17 cellular contexts compared by ENCODE assay signal in the genomic region with DNA sequence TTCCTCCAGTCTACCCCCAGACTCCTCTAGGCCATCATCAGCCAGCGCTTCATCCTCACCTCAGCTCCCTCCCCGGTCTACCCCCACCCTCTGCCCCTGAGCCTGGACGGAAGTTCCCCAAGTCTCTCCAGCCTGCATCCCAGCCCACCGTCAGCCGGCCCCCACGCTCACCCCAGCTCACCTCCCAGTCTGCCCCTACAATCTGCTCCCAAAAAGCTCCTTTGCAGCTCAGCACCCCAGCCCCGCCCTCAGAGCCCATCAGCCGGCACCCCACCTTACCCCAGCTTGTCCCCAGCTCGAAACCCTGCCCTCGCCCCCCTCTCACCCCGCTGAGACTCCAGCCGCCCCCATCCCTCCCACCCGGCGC. TPM values are rescaled to one million over a fixed set of nuclear protein-coding genes. Genes with fewer than 3 reads are reported as not detected.
DNase-seq lines count a peak whose midpoint lies in the region; ATAC-seq and TF ChIP-seq lines count a peak whose summit lies in the region.
"Had no signal": no experiment of that assay in that cellular context is flagged by ENCODE, and none has a peak within 500 bp of the region (broad histone marks: within the 10 kb centered on the region; RNA-seq: fewer than 3 reads in every experiment).

No MANE protein-coding gene starts in this region.

- no peaks in the 10 kb centered on the region for H4K20me1 ChIP-seq in osteoblast (ENCODE audit: insufficient read depth, low read length)

- no peaks in the 10 kb centered on the region for H3K36me3 Mint-ChIP-seq in nephron (ENCODE audit: low read depth)

- H3K4me2 ChIP-seq in osteoblast (ENCODE audit: insufficient read depth, low read length), result no peak overlapping the region

- H3K27me3 Mint-ChIP-seq in nephron (ENCODE audit: low read depth), result peaks cover 71% of the 10 kb centered on the region

- no peak overlapping the region for H2AFZ ChIP-seq in osteoblast (ENCODE audit: low read length)

- DNase-seq in heart left ventricle, result no peak
- DNase-seq in cardiac septum (ENCODE audit: low spot score), result no peak
- DNase-seq in esophagus muscularis mucosa (ENCODE audit: extremely low spot score), result no peak
- no peak for DNase-seq in NCI-H748 treated with DMSO at 0.1 percent for 48 hours (lab: John Stamatoyannopoulos, UW)
- no peak for DNase-seq in osteoblast (ENCODE audit: insufficient read length, low spot score, missing footprints)
- DNase-seq: adrenal gland; colonic mucosa; COR-L47; GDM1; mucosa of descending colon; NCI-H524; stimulated activated CD4-positive, alpha-beta T cell treated with anti-CD3 and anti-CD28 coated beads, Interleukin-4, amount 100 ng/mL, for 24 hours had no signal

- peak overlapping the region in 2 of 3 experiments; percentile 10 to 29 for H3K4me3 Mint-ChIP-seq in nephron

- peaks cover 0 to 21% (median 4%) of the 10 kb centered on the region in 12 donors for H3K4me1 ChIP-seq in heart left ventricle
- H3K4me1 ChIP-seq in esophagus muscularis mucosa, result peaks cover 3 to 18% (median 16%) of the 10 kb centered on the region in 4 donors
- no peaks in the 10 kb centered on the region for H3K4me1 ChIP-seq in urinary bladder (ENCODE audit: insufficient read depth)
- no peaks in the 10 kb centered on the region for H3K4me1 ChIP-seq in osteoblast (ENCODE audit: insufficient read depth, low read length)
- H3K4me1 ChIP-seq: adrenal gland, colonic mucosa had no signal

- H3K27ac ChIP-seq in heart left ventricle, result peak overlapping the region in 9 of 12 donors; percentile 66 to 93 (median 83)
- H3K27ac ChIP-seq in esophagus muscularis mucosa (replicated peaks in 1 of 4), result peak overlapping the region in 3 of 4 donors; percentile 39 to 73 (median 63)
- no peak overlapping the region for H3K27ac ChIP-seq in urinary bladder (ENCODE audit: low read depth)
- H3K27ac ChIP-seq in osteoblast (ENCODE audit: low read depth, low read length), result no peak overlapping the region
- H3K27ac ChIP-seq: colonic mucosa had no signal

- H3K4me3 ChIP-seq in heart left ventricle (peak overlapping the region; percentile 24 to 75 (median 68)), esophagus muscularis mucosa (peak overlapping the region; percentile 49 to 61 (median 50)), urinary bladder (ENCODE audit: low read depth, low read length) (peak overlapping the region; percentile 36), osteoblast (ENCODE audit: insufficient read depth, low read length) (no peak overlapping the region)
- H3K4me3 ChIP-seq: colonic mucosa, K562, mucosa of descending colon had no signal

- 9 to 28% (median 18%) methylated on average over 9 to 14 of the region's 14 CpGs for WGBS in heart left ventricle, 4 donors
- WGBS in esophagus muscularis mucosa, result 15% methylated on average over 12 of the region's 14 CpGs
- whole genome bisulfite sequencing in urinary bladder, result 11% methylated on average over 14 of the region's 14 CpGs

- no peaks in the 10 kb centered on the region for H3K4me1 Mint-ChIP-seq in nephron

- no peaks in the 10 kb centered on the region for H3K9me3 Mint-ChIP-seq in nephron

- TF ChIP-seq CTCF in heart left ventricle (IDR thresholded peaks at IDR 0.05) (no peak), esophagus muscularis mucosa (IDR thresholded peaks at IDR 0.05) (no peak), nephron (IDR thresholded peaks at IDR 0.05; ENCODE audit: unreplicated experiment in 3 of 3) (no peak), osteoblast (IDR thresholded peaks at IDR 0.05; ENCODE audit: extremely low read depth, low read depth, low read length) (no peak)

- no peaks in the 10 kb centered on the region for H3K79me2 ChIP-seq in osteoblast (ENCODE audit: insufficient read depth, low read length)

- no peak for TF ChIP-seq EP300 in esophagus muscularis mucosa (IDR thresholded peaks at IDR 0.05)

- no peak for ATAC-seq in heart left ventricle
- no peak for ATAC-seq in GM18870 (IDR thresholded peaks at IDR 0.05; ENCODE audit: unreplicated experiment)
- ATAC-seq: K562, mucosa of descending colon had no signal

- H3K27ac Mint-ChIP-seq in nephron, result no peak overlapping the region

- intact Hi-C loops in heart left ventricle (cut with DNase I), result loop anchor here in 8 of 10 donors (2.0 to 10.0 kb wide), 9 partner anchors 55 to 708 kb away; no protein-coding TSS in a partner anchor
- intact Hi-C loops in cardiac septum (cut with DNase I), result loop anchor here (5.0 kb wide), 1 partner anchor 85 kb away; no protein-coding TSS in a partner anchor
- intact Hi-C loops in esophagus muscularis mucosa (cut with DNase I), result loop anchor here (10.0 kb wide), 1 partner anchor 698 kb away; no protein-coding TSS in a partner anchor

- H3K9me3 ChIP-seq in heart left ventricle (no peaks in the 10 kb centered on the region), esophagus muscularis mucosa (no peaks in the 10 kb centered on the region), osteoblast (ENCODE audit: low read depth, low read length) (no peaks in the 10 kb centered on the region)
- H3K9me3 ChIP-seq: adrenal gland, colonic mucosa, mucosa of descending colon had no signal

- TF ChIP-seq POLR2A in heart left ventricle (IDR thresholded peaks at IDR 0.05), result no peak
- no peak for TF ChIP-seq POLR2A in esophagus muscularis mucosa (IDR thresholded peaks at IDR 0.05; ENCODE audit: low read depth)

- H3K36me3 ChIP-seq in heart left ventricle (no peaks in the 10 kb centered on the region), esophagus muscularis mucosa (no peaks in the 10 kb centered on the region), urinary bladder (ENCODE audit: insufficient read depth) (no peaks in the 10 kb centered on the region), osteoblast (ENCODE audit: insufficient read depth, low read length) (no peaks in the 10 kb centered on the region)
- H3K36me3 ChIP-seq: adrenal gland, colonic mucosa had no signal

- H3K27me3 ChIP-seq in heart left ventricle, result peaks cover 0 to 18% (median 9%) of the 10 kb centered on the region in 9 donors
- H3K27me3 ChIP-seq in esophagus muscularis mucosa, result peaks cover 0 to 49% (median 6%) of the 10 kb centered on the region in 4 donors
- peaks cover 28% of the 10 kb centered on the region for H3K27me3 ChIP-seq in osteoblast (ENCODE audit: insufficient read depth, low read length)

RNA-seq across cellular contexts. Expression of a gene that starts 0.3 kb away (rescaled TPM):
- total RNA-seq in heart left ventricle (100 to 1,000 TPM in 1 of 9 donors, 10 to 100 TPM in 8; 19.2 to 107 (median 38.8) TPM), cardiac septum (52.5 TPM), esophagus muscularis mucosa (100 to 1,000 TPM in 2 of 4 donors, 10 to 100 TPM in 2; 30.7 to 112 (median 77.2) TPM), urinary bladder (5.7 TPM), osteoblast (not detected in 2 replicates)
- polyA plus RNA-seq in heart left ventricle (10 to 100 TPM; 43.2 to 47.5 TPM), urinary bladder (51.4 TPM)
- total RNA-seq: K562 had no signal
- polyA plus RNA-seq: fibroblast of lung, K562 had no signal

RNA-seq across cellular contexts. Expression of a gene that starts 45.8 kb away (rescaled TPM):
- total RNA-seq in heart left ventricle (10 to 100 TPM; 58.0 to 96.1 (median 61.5) TPM), cardiac septum (61.4 TPM), esophagus muscularis mucosa (10 to 100 TPM; 45.7 to 60.1 (median 53.7) TPM), urinary bladder (41.6 TPM), osteoblast (41.5 and 43.1 TPM in 2 replicates)
- polyA plus RNA-seq in heart left ventricle (100 to 1,000 TPM in 1 of 2 donors, 10 to 100 TPM in 1; 59.5 to 125 TPM), urinary bladder (56.5 TPM)

Comparison
In these comparisons a context has a peak if more than half of its experiments do, and no peak if none do; other contexts are left out.
1. H3K27ac ChIP-seq: peak in heart left ventricle (9 of 12) and esophagus muscularis mucosa (3 of 4); none in urinary bladder (single experiment) and osteoblast (single experiment).